In the genomic region with DNA sequence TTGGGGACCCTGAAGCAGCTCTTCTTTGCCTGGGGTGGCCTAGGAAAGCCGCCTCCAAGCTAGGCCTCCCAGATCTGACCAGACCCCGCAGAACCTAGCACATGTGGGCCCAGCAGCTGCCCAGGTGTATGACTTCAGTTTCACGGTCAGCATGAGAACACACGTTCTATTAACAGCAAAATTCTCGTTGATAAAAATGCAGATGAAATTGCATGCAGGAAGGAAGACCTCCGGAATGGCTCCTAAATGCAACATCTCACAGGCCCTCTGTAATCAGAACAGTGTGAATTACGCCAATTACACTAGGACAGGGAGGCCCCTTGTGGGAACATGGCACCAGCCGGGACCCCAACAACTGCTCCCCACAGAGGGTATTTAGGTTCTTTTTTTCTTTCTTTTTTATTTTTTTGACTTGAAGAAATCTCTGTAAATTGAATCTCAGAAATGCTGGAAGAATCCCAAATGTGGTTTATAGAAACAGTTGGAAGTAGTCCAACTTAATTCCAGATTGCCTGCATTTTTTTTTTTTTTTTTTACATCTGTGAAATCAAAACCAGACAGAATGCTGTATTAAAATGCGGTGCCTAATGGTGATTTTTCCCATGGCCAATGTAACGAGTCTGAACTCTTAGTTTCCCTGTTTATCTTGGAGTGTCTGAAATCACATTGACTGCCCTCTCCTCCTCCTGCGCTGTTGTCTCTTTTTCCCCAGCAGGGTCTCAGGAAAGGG, we compare ENCODE assay signal across 8 cellular contexts.
DNase-seq lines count a peak whose midpoint lies in the region; ATAC-seq and TF ChIP-seq lines count a peak whose summit lies in the region.
"Not testable (repeated sequence)": the region's sequence is repeated elsewhere in the genome, so short reads cannot be mapped to it uniquely, and the experiment has no call there.

No MANE protein-coding gene starts in this region.

- TF ChIP-seq POLR2A in esophagus muscularis mucosa (IDR thresholded peaks at IDR 0.05; ENCODE audit: low read depth); vagina (IDR thresholded peaks at IDR 0.05): not testable (repeated sequence)

- peak in 1 of 2 donors; percentile 4 for ATAC-seq in right cardiac atrium

- DNase-seq in AG10803 (ENCODE audit: low read depth) (peak; percentile 85), HFF-Myc (ENCODE audit: extremely low read depth, low read depth) (peak; percentile 55), astrocyte of the spinal cord (ENCODE audit: low read depth, low spot score) (peak; percentile 93), esophagus muscularis mucosa (ENCODE audit: extremely low spot score) (peak; percentile 37), right cardiac atrium (peak in 2 of 3 donors; percentile 11 to 50), renal cortical epithelial cell (ENCODE audit: low read depth) (peak; percentile 40), vagina (ENCODE audit: extremely low spot score in 2 of 2) (peak in 1 of 2 donors; percentile 34)
- not testable (repeated sequence) for DNase-seq in RWPE1 (ENCODE audit: low spot score)

- POLR2A ChIA-PET in RWPE1 (lab: Yijun Ruan, JAX; ENCODE audit: low non-redundant PET): not testable (repeated sequence)

- CTCF ChIA-PET in RWPE1 (lab: Yijun Ruan, JAX): not testable (repeated sequence)

- TF ChIP-seq CTCF in AG10803 (conservative IDR thresholded peaks at IDR 0.05; ENCODE audit: low read length); HFF-Myc (IDR thresholded peaks at IDR 0.05; ENCODE audit: low read depth, low read length, missing control alignments); RWPE1 (conservative IDR thresholded peaks at IDR 0.05; ENCODE audit: low read depth); astrocyte of the spinal cord (IDR thresholded peaks at IDR 0.05; ENCODE audit: low read depth, low read length); esophagus muscularis mucosa (IDR thresholded peaks at IDR 0.05); vagina (IDR thresholded peaks at IDR 0.05): not testable (repeated sequence)

- intact Hi-C loops in esophagus muscularis mucosa (cut with DNase I): loop anchor here (10.0 kb wide), 1 partner anchor 107 kb away; no protein-coding TSS in a partner anchor
- intact Hi-C loops in right cardiac atrium (cut with DNase I); vagina (cut with DNase I): not testable (repeated sequence)

- not testable (repeated sequence) for H3K4me3 ChIP-seq in AG10803 (ENCODE audit: low read length); astrocyte of the spinal cord (ENCODE audit: low read depth, low read length); esophagus muscularis mucosa; right cardiac atrium (ENCODE audit: low read length); vagina
- peak overlapping the region; percentile 12; the same call in 1 of the 2 replicates for H3K4me3 ChIP-seq in HFF-Myc (replicated peaks; ENCODE audit: low read depth, low read length)

- H3K27ac ChIP-seq in RWPE1 (peak overlapping the region; percentile 20; the same call in 1 of the 2 replicates), esophagus muscularis mucosa (replicated peaks in 1 of 4) (peak overlapping the region in 3 of 4 donors; percentile 64 to 73 (median 71)), right cardiac atrium (ENCODE audit: low read length) (peak overlapping the region; percentile 19), vagina (peak overlapping the region; percentile 77)

- peaks cover 0 to 26% (median 24%) of the 10 kb centered on the region in 4 donors for H3K4me1 ChIP-seq in esophagus muscularis mucosa
- H3K4me1 ChIP-seq in right cardiac atrium (ENCODE audit: control insufficient read depth, insufficient read depth, low read length): not testable (repeated sequence)
- peaks cover 20% of the 10 kb centered on the region for H3K4me1 ChIP-seq in vagina

- 54% methylated on average over 9 of the region's 11 CpGs for WGBS in esophagus muscularis mucosa
- WGBS in right cardiac atrium: 63% methylated on average over 11 of the region's 11 CpGs

- not testable (repeated sequence) for H3K9me3 ChIP-seq in esophagus muscularis mucosa; right cardiac atrium (ENCODE audit: control insufficient read depth, low read length); vagina

- in situ Hi-C loops in astrocyte of the spinal cord (cut with HindIII; ENCODE audit: low sequenced_read_pairs): not testable (repeated sequence)

- not testable (repeated sequence) for H3K27me3 ChIP-seq in esophagus muscularis mucosa; right cardiac atrium (ENCODE audit: control insufficient read depth, insufficient read depth); vagina

- not testable (repeated sequence) for H3K36me3 ChIP-seq in esophagus muscularis mucosa, vagina

- not testable (repeated sequence) for TF ChIP-seq EP300 in esophagus muscularis mucosa (IDR thresholded peaks at IDR 0.05)

Comparison
In these comparisons a context has a peak if more than half of its experiments do, and no peak if none do; other contexts are left out.
1. H3K27ac ChIP-seq: peak in every context shown above with its lines; median percentile 77 in vagina; 71 in esophagus muscularis mucosa; 20 in RWPE1; 19 in right cardiac atrium.